In the genomic region with DNA sequence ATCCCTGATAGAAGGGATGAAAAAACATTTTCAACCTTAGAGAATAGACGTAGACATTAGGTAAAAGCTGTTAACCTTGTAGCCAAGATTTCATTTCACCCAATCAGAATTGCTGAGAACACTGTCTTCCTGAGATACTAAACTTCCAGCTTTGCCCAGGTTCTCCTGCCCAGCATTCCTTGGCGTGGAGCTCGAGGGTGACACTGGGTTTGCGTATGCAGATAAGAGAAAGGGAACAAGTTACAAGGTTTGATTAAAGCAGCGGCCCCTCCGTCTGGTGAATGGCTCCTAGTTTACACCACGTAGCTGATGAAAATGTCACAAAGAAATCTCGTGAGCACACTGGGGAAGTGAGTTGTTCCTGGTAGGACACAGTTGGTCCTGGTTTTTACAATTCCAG, we compare ENCODE assay signal across 27 cellular contexts.
"Had no signal": no experiment of that assay in that cellular context is flagged by ENCODE, and none has a peak within 500 bp of the region (broad histone marks: within the 10 kb centered on the region; RNA-seq: fewer than 3 reads in every experiment).

No MANE protein-coding gene starts in this region.

- H3K9me3 Mint-ChIP-seq: immature natural killer cell; mesothelial cell of epicardium; naive B cell; natural killer cell; nephron progenitor cell; neural progenitor cell; stimulated activated naive B cell treated with anti-CD40 and anti-IgM and Interleukin-4, amounts not matched to agents 10 μg/mL and 1 μg/mL and 100 μg/mL, for 72 hours; stimulated activated naive CD8-positive, alpha-beta T cell treated with anti-CD3 and anti-CD28 coated beads, Interleukin-15, Interleukin-2, amounts not matched to agents 100 ng/mL and 50 ng/mL, for 24 hours had no signal

- H3K27me3 Mint-ChIP-seq: naive B cell; stimulated activated naive B cell treated with anti-CD40 and anti-IgM and Interleukin-4, amounts not matched to agents 10 μg/mL and 1 μg/mL and 100 μg/mL, for 72 hours; stimulated activated naive CD8-positive, alpha-beta T cell treated with anti-CD3 and anti-CD28 coated beads, Interleukin-15, Interleukin-2, amounts not matched to agents 100 ng/mL and 50 ng/mL, for 24 hours had no signal

- H2AFZ ChIP-seq: neural progenitor cell, parathyroid adenoma had no signal

- H3K9me3 ChIP-seq: neutrophil, psoas muscle, right lobe of liver, suprapubic skin, thoracic aorta, tibial artery, upper lobe of right lung had no signal

- ATAC-seq: natural killer cell; psoas muscle; right lobe of liver; stimulated activated naive B cell treated with anti-CD40 and anti-IgM and Interleukin-4, amounts not matched to agents 10 μg/mL and 1 μg/mL and 100 μg/mL, for 72 hours; upper lobe of right lung had no signal

- H3K4me3 ChIP-seq: lung, neural progenitor cell, psoas muscle, right lobe of liver, smooth muscle cell, suprapubic skin, thoracic aorta, tibial artery, upper lobe of right lung had no signal

- H3K4me3 Mint-ChIP-seq: mesothelial cell of epicardium; natural killer cell; nephron progenitor cell; neural progenitor cell; stimulated activated naive CD8-positive, alpha-beta T cell treated with anti-CD3 and anti-CD28 coated beads, Interleukin-15, Interleukin-2, amounts not matched to agents 100 ng/mL and 50 ng/mL, for 24 hours had no signal

- H3K4me2 ChIP-seq: neural progenitor cell, smooth muscle cell had no signal

- H3K36me3 Mint-ChIP-seq: natural killer cell, neural progenitor cell had no signal

- H3K27ac ChIP-seq: neural progenitor cell, neutrophil, parathyroid adenoma, psoas muscle, right lobe of liver, suprapubic skin, thoracic aorta, tibial artery, upper lobe of right lung had no signal

- H3K27me3 ChIP-seq: neural progenitor cell, neutrophil, right lobe of liver, suprapubic skin, tibial artery, upper lobe of right lung had no signal

- H3K27ac Mint-ChIP-seq: mesothelial cell of epicardium; stimulated activated naive CD8-positive, alpha-beta T cell treated with anti-CD3 and anti-CD28 coated beads, Interleukin-15, Interleukin-2, amounts not matched to agents 100 ng/mL and 50 ng/mL, for 24 hours had no signal

- H3K9ac ChIP-seq: neural progenitor cell, parathyroid adenoma had no signal

- H3K4me1 ChIP-seq: parathyroid adenoma, psoas muscle, right lobe of liver, suprapubic skin, tibial artery, upper lobe of right lung had no signal

- H3K36me3 ChIP-seq: neural progenitor cell, neutrophil, right lobe of liver, suprapubic skin, thoracic aorta, tibial artery, upper lobe of right lung had no signal

- DNase-seq: hypothalamus; immature natural killer cell; kidney; mesendoderm; naive B cell; natural killer cell; nephron progenitor cell; occipital lobe; psoas muscle; right lobe of liver; stimulated activated CD4-positive, alpha-beta T cell treated with anti-CD3 and anti-CD28 coated beads, Interleukin-1b, Interleukin-23, amount 100 ng/mL, for 48 hours; stimulated activated CD4-positive, alpha-beta T cell treated with anti-CD3 and anti-CD28 coated beads, Interleukin-2, amount 100 ng/mL, for 48 hours; stimulated activated CD4-positive, alpha-beta T cell treated with anti-CD3 and anti-CD28 coated beads, Interleukin-4, amount 100 ng/mL, for 4 hours; stimulated activated CD8-positive, alpha-beta memory T cell treated with anti-CD3 and anti-CD28 coated beads, Interleukin-4, amount 100 ng/mL, for 48 hours; stimulated activated naive B cell treated with anti-CD40 and anti-IgM and Interleukin-4, amounts not matched to agents 10 μg/mL and 1 μg/mL and 100 μg/mL, for 72 hours; tibial artery; trophoblast cell; upper lobe of right lung had no signal

- H3K79me2 ChIP-seq: parathyroid adenoma had no signal
